In the genomic region with DNA sequence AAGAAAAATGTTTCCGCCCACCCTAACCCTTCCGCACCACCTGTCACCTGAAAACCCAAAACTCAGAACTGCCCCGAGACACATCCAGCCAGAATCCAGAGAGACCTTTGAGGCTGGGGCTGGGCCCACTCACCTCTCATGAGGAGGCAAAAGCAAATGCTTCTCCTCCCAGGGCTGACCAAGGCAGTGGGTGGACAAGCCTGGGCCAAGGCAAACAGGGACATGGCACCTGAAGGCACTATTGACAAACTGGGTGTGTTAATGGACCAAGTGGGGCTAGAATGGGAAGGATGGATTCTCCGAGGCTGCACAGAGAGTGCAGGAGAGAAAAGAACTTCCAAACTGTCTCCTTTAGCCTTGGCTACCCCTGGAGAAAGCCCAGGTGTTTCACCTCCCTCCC, we compare ENCODE assay signal across 19 cellular contexts. TPM values are rescaled to one million over a fixed set of nuclear protein-coding genes. Genes with fewer than 3 reads are reported as not detected.
"Had no signal": no experiment of that assay in that cellular context is flagged by ENCODE, and none has a peak within 500 bp of the region (broad histone marks: within the 10 kb centered on the region; RNA-seq: fewer than 3 reads in every experiment).

No MANE protein-coding gene starts in this region.

- H3K4me1 Mint-ChIP-seq: activated B cell treated with CpG ODN at 0.5 μM for 24 hours; activated CD4-positive, alpha-beta memory T cell treated with anti-CD3 and anti-CD28 coated beads, Interleukin-2, amount 10 ng/mL, durations not matched to agents 7 days and 5 days; activated CD8-positive, alpha-beta memory T cell treated with anti-CD3 and anti-CD28 coated beads, Interleukin-2, amount 10 ng/mL, durations not matched to agents 7 days and 5 days; activated T-helper 17 cell treated with anti-CD3 and anti-CD28 coated beads, Interleukin-2, amount 50 U/mL, for 72 hours had no signal

- H3K4me3 ChIP-seq: lung, skin epidermis, transverse colon had no signal

- H3K27ac ChIP-seq: skin epidermis had no signal

- H3K36me3 ChIP-seq: transverse colon had no signal

- H3K4me3 Mint-ChIP-seq: activated B cell treated with CpG ODN at 0.5 μM for 24 hours; activated CD4-positive, alpha-beta memory T cell treated with anti-CD3 and anti-CD28 coated beads, Interleukin-2, amount 10 ng/mL, durations not matched to agents 7 days and 5 days; activated CD8-positive, alpha-beta memory T cell treated with anti-CD3 and anti-CD28 coated beads, Interleukin-2, amount 10 ng/mL, durations not matched to agents 7 days and 5 days; activated naive CD4-positive, alpha-beta T cell treated with anti-CD3 and anti-CD28 coated beads for 36 hours; activated T-helper 17 cell treated with anti-CD3 and anti-CD28 coated beads, Interleukin-2, amount 50 U/mL, for 72 hours; nephron progenitor cell had no signal

- H3K9me3 ChIP-seq: transverse colon had no signal

- ATAC-seq: activated CD8-positive, alpha-beta memory T cell treated with anti-CD3 and anti-CD28 coated beads, Interleukin-2, amount 10 ng/mL, durations not matched to agents 7 days and 5 days; activated T-helper 17 cell treated with anti-CD3 and anti-CD28 coated beads, Interleukin-2, amount 50 U/mL, for 72 hours; left lobe of liver; right cardiac atrium; stimulated activated naive CD8-positive, alpha-beta T cell treated with anti-CD3 and anti-CD28 coated beads, Interleukin-15, Interleukin-2, amounts not matched to agents 100 U/mL and 50 U/mL, for 24 hours had no signal

- H3K27ac Mint-ChIP-seq: activated B cell treated with CpG ODN at 0.5 μM for 24 hours; activated CD4-positive, alpha-beta memory T cell treated with anti-CD3 and anti-CD28 coated beads, Interleukin-2, amount 10 ng/mL, durations not matched to agents 7 days and 5 days; activated CD8-positive, alpha-beta memory T cell treated with anti-CD3 and anti-CD28 coated beads, Interleukin-2, amount 10 ng/mL, durations not matched to agents 7 days and 5 days; activated naive CD4-positive, alpha-beta T cell treated with anti-CD3 and anti-CD28 coated beads for 36 hours; activated T-helper 17 cell treated with anti-CD3 and anti-CD28 coated beads, Interleukin-2, amount 50 U/mL, for 72 hours; nephron progenitor cell had no signal

- DNase-seq: activated B cell treated with CpG ODN at 0.5 μM for 24 hours; activated CD4-positive, alpha-beta memory T cell treated with anti-CD3 and anti-CD28 coated beads, Interleukin-2, amount 10 ng/mL, durations not matched to agents 7 days and 5 days; activated CD4-positive, alpha-beta T cell treated with anti-CD3 and anti-CD28 coated beads for 48 hours; activated CD8-positive, alpha-beta memory T cell treated with anti-CD3 and anti-CD28 coated beads, Interleukin-2, amount 10 ng/mL, durations not matched to agents 7 days and 5 days; activated naive CD4-positive, alpha-beta T cell treated with anti-CD3 and anti-CD28 coated beads for 36 hours; cortex of kidney; erythroblast; foreskin melanocyte; glutamatergic neuron; hippocampal formation; nephron progenitor cell; right cardiac atrium; stimulated activated naive CD8-positive, alpha-beta T cell treated with anti-CD3 and anti-CD28 coated beads, Interleukin-15, Interleukin-2, amounts not matched to agents 100 U/mL and 50 U/mL, for 24 hours; transverse colon had no signal

- H3K9me3 Mint-ChIP-seq: activated B cell treated with CpG ODN at 0.5 μM for 24 hours; activated CD4-positive, alpha-beta memory T cell treated with anti-CD3 and anti-CD28 coated beads, Interleukin-2, amount 10 ng/mL, durations not matched to agents 7 days and 5 days; activated naive CD4-positive, alpha-beta T cell treated with anti-CD3 and anti-CD28 coated beads for 36 hours; activated T-helper 17 cell treated with anti-CD3 and anti-CD28 coated beads, Interleukin-2, amount 50 U/mL, for 72 hours; nephron progenitor cell had no signal

- H3K27me3 Mint-ChIP-seq: activated B cell treated with CpG ODN at 0.5 μM for 24 hours; activated CD4-positive, alpha-beta memory T cell treated with anti-CD3 and anti-CD28 coated beads, Interleukin-2, amount 10 ng/mL, durations not matched to agents 7 days and 5 days; activated CD8-positive, alpha-beta memory T cell treated with anti-CD3 and anti-CD28 coated beads, Interleukin-2, amount 10 ng/mL, durations not matched to agents 7 days and 5 days had no signal

- H3K36me3 Mint-ChIP-seq: activated CD8-positive, alpha-beta memory T cell treated with anti-CD3 and anti-CD28 coated beads, Interleukin-2, amount 10 ng/mL, durations not matched to agents 7 days and 5 days had no signal

RNA-seq across cellular contexts. Expression of a gene that starts 54.4 kb away (rescaled TPM):
- total RNA-seq: activated CD4-positive, alpha-beta memory T cell treated with anti-CD3 and anti-CD28 coated beads, Interleukin-2, amount 10 ng/mL, durations not matched to agents 7 days and 5 days; activated CD8-positive, alpha-beta memory T cell treated with anti-CD3 and anti-CD28 coated beads, Interleukin-2, amount 10 ng/mL, durations not matched to agents 7 days and 5 days; activated naive CD4-positive, alpha-beta T cell treated with anti-CD3 and anti-CD28 coated beads for 36 hours; activated T-helper 17 cell treated with anti-CD3 and anti-CD28 coated beads, Interleukin-2, amount 50 U/mL, for 72 hours; T-helper 2 cell treated with Interferon-gamma antibody and Interleukin-4, amounts not matched to agents 100 ng/mL and 5 ng/mL, for 36 hours had no signal
